Comparison of ENCODE assay signal across 8 cellular contexts in the genomic region with DNA sequence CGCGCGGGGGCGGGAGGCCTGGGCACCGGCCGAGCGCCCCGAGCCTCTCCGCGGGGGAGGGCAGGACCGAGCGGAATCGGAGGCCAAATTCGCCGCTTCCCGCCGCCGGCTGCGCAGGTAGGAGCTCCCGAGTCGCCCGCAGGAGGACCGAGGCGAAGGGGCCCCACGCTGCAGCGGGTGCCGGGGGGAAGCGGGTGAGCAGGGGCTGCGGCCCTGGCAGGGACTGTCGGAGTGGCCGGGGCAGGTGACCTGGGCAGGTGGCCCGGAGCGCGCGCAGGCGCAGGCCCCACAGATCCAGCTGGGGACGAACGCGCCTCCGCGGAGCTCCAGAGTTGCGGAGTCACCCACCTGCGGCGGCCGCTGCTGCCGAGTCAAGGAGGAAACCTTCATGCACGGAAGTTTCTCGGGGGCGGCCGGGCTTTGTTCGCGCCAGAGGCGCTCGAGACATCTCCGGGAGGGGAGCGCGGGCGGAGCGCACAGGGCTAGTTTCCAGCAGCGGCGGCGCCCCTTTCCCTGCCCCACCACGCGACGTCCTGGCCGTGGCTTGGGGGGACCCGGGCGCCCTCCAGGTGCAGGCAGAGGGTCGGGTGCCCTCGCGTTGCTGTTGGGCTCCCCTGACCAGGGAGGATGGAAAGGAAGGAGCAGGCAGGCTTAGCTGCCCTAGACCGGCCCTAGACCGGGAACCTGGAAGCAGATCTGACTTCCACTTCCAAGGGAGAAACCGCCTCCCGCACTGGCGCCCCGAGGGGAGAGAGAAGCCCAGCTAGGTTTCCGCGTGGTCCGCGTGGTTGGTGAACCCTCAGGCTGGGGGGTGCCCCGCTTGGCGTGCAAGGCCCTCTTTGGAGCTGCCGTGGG. TPM values are rescaled to one million over a fixed set of nuclear protein-coding genes. Genes with fewer than 3 reads are reported as not detected.
A peak's percentile ranks its signal among the peaks of the same experiment; 100 is the strongest.
DNase-seq lines count a peak whose midpoint lies in the region; ATAC-seq and TF ChIP-seq lines count a peak whose summit lies in the region.

No MANE protein-coding gene starts in this region.

- H3K4me1 ChIP-seq in left lung, result peaks cover 19 to 67% of the 10 kb centered on the region in 2 donors

- H3K27ac ChIP-seq in left lung, result peak overlapping the region; percentile 46 to 65

- peak; percentile 20 for ATAC-seq in HG03521 (IDR thresholded peaks at IDR 0.05; ENCODE audit: unreplicated experiment)
- peak; percentile 38 for ATAC-seq in left lung

- DNase-seq in 8988T (peak; percentile 79), GM19238 (ENCODE audit: insufficient read length, low spot score) (peak; percentile 54), T-helper 9 cell (peak; percentile 46), T47D (ENCODE audit: low read depth in 1 of 2, low spot score in 1 of 2) (peak; percentile 38 to 67), left lung (peak in 1 of 2 donors; percentile 91), NCI-H187 treated with DMSO at 0.1 percent for 48 hours (lab: John Stamatoyannopoulos, UW) (no peak)
- peak; percentile 52 for DNase-seq in stimulated activated CD8-positive, alpha-beta memory T cell treated with anti-CD3 and anti-CD28 coated beads, Interleukin-12 subunit alpha, Interleukin-12 subunit beta, amount 100 ng/mL, for 4 hours (ENCODE audit: low read depth)

- H3K36me3 ChIP-seq in left lung, result peaks cover 0 to 15% of the 10 kb centered on the region in 2 donors

- TF ChIP-seq CTCF in left lung (IDR thresholded peaks at IDR 0.05), result no peak

- H3K9me3 ChIP-seq in left lung, result no peaks in the 10 kb centered on the region

- H3K27me3 ChIP-seq in left lung, result peaks cover 15 to 68% of the 10 kb centered on the region in 2 donors

- H3K4me3 ChIP-seq in left lung, result peak overlapping the region; percentile 40 to 90

- in situ Hi-C loops in T47D (cut with HindIII; ENCODE audit: low pct_unique_long_range_greater_than_20kb, low sequenced_read_pairs), result no loop called here

- intact Hi-C loops in left lung (cut with DNase I), result no loop called here

RNA-seq across cellular contexts. Expression of a gene that starts 0.6 kb away (rescaled TPM):
- 10 to 100 TPM; 11.5 to 47.2 TPM for total RNA-seq in left lung
